15 cellular contexts compared by ENCODE assay signal in the genomic region with DNA sequence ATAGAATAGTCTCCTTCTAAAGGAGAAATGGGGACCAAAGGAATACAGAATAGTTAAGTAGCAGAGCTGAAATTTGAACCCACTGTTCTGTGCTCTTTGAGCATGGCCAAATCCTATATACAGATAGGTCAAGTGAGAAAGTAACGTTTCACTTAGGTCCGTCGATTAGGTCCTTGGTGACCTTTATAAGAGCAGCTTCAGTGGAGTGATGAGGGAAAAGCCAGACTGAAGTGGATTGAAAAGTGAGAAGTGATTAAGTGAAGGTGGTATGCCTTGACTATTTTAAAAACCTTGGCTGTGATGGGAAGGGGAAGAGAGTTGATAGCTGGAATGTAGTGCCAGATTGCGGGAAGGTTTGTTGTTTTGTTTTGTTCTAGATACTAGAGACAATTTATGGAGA. TPM values are rescaled to one million over a fixed set of nuclear protein-coding genes. Genes with fewer than 3 reads are reported as not detected.
DNase-seq lines count a peak whose midpoint lies in the region; ATAC-seq and TF ChIP-seq lines count a peak whose summit lies in the region.
"Had no signal": no experiment of that assay in that cellular context is flagged by ENCODE, and none has a peak within 500 bp of the region (broad histone marks: within the 10 kb centered on the region; RNA-seq: fewer than 3 reads in every experiment).

No MANE protein-coding gene starts in this region.

- no peaks in the 10 kb centered on the region for H3K27me3 Mint-ChIP-seq in WTC11 (ENCODE audit: low read depth)
- no peaks in the 10 kb centered on the region for H3K27me3 Mint-ChIP-seq in chondrocyte (ENCODE audit: low read depth)

- DNase-seq in WTC11 (ENCODE audit: low spot score) (no peak), chondrocyte (ENCODE audit: low spot score) (no peak), left ventricle myocardium inferior (no peak), dorsolateral prefrontal cortex (no peak), ACHN (no peak)
- no peak for DNase-seq in stimulated activated effector memory CD8-positive, alpha-beta T cell treated with anti-CD3 and anti-CD28 coated beads, Interleukin-12 subunit alpha, Interleukin-12 subunit beta, amount 100 ng/mL, for 72 hours (ENCODE audit: low spot score in 2 of 2)
- DNase-seq: CD8-positive, alpha-beta T cell; COR-L47; DND-41; GDM1; HFFc6 had no signal

- TF ChIP-seq CTCF in WTC11 (IDR thresholded peaks at IDR 0.05) (no peak), chondrocyte (IDR thresholded peaks at IDR 0.05) (no peak), left ventricle myocardium inferior (IDR thresholded peaks at IDR 0.05; ENCODE audit: borderline replicate concordance) (no peak), dorsolateral prefrontal cortex (IDR thresholded peaks at IDR 0.05 in 54 of 56, conservative IDR thresholded peaks at IDR 0.05 in 2 of 56; ENCODE audit: low read depth in 1 of 56, partially characterized antibody in 56 of 56) (no peak)

- ATAC-seq in WTC11, result no peak
- no peak for ATAC-seq in stimulated activated effector memory CD8-positive, alpha-beta T cell treated with anti-CD3 and anti-CD28 coated beads, Interleukin-12 subunit alpha, Interleukin-12 subunit beta, amount 100 ng/mL, for 72 hours
- ATAC-seq: A549; CD8-positive, alpha-beta T cell; HepG2 had no signal

- peak overlapping the region; percentile 6; the same call in 1 of the 2 replicates for H3K27ac Mint-ChIP-seq in WTC11
- peak overlapping the region; percentile 46 for H3K27ac Mint-ChIP-seq in chondrocyte (ENCODE audit: unreplicated experiment)
- H3K27ac Mint-ChIP-seq in stimulated activated effector memory CD8-positive, alpha-beta T cell treated with anti-CD3 and anti-CD28 coated beads, Interleukin-12 subunit alpha, Interleukin-12 subunit beta, amount 100 ng/mL, for 72 hours, result peak overlapping the region; percentile 16
- H3K27ac Mint-ChIP-seq: CD8-positive, alpha-beta T cell had no signal

- H3K27me3 ChIP-seq in left ventricle myocardium inferior (ENCODE audit: low read depth) (no peaks in the 10 kb centered on the region), dorsolateral prefrontal cortex (no peaks in the 10 kb centered on the region)

- POLR2A ChIA-PET in WTC11 (lab: Charles Lee), result interaction anchor here (0.7 kb wide), 1 partner anchor 39 kb away, joined by 3 read pairs; no protein-coding TSS in a partner anchor

- H3K4me3 ChIP-seq in left ventricle myocardium inferior (no peak overlapping the region), dorsolateral prefrontal cortex (no peak overlapping the region)
- H3K4me3 ChIP-seq: A549, HAP-1 had no signal

- no peaks in the 10 kb centered on the region for H3K9me3 Mint-ChIP-seq in WTC11
- H3K9me3 Mint-ChIP-seq in chondrocyte (ENCODE audit: low read depth), result no peaks in the 10 kb centered on the region
- no peaks in the 10 kb centered on the region for H3K9me3 Mint-ChIP-seq in stimulated activated effector memory CD8-positive, alpha-beta T cell treated with anti-CD3 and anti-CD28 coated beads, Interleukin-12 subunit alpha, Interleukin-12 subunit beta, amount 100 ng/mL, for 72 hours
- H3K9me3 Mint-ChIP-seq: CD14-positive monocyte; CD8-positive, alpha-beta T cell; HFFc6 had no signal

- peaks cover 100% of the 10 kb centered on the region for H3K36me3 ChIP-seq in left ventricle myocardium inferior

- H3K27ac ChIP-seq in left ventricle myocardium inferior (replicated peaks), result peak overlapping the region; percentile 50
- no peak overlapping the region for H3K27ac ChIP-seq in dorsolateral prefrontal cortex
- H3K27ac ChIP-seq: A549 had no signal

- CTCF ChIA-PET in WTC11 (lab: Charles Lee), result no interaction called here

- no peaks in the 10 kb centered on the region; the same call in 1 of the 2 replicates for H3K4me1 Mint-ChIP-seq in WTC11
- H3K4me1 Mint-ChIP-seq in chondrocyte (ENCODE audit: low read depth), result peaks cover 6% of the 10 kb centered on the region
- peaks cover 6% of the 10 kb centered on the region for H3K4me1 Mint-ChIP-seq in stimulated activated effector memory CD8-positive, alpha-beta T cell treated with anti-CD3 and anti-CD28 coated beads, Interleukin-12 subunit alpha, Interleukin-12 subunit beta, amount 100 ng/mL, for 72 hours
- H3K4me1 Mint-ChIP-seq: CD14-positive monocyte had no signal

- H3K4me1 ChIP-seq in left ventricle myocardium inferior, result peaks cover 50% of the 10 kb centered on the region
- H3K4me1 ChIP-seq: A549, HAP-1 had no signal

- peaks cover 62% of the 10 kb centered on the region for H3K36me3 Mint-ChIP-seq in WTC11
- H3K36me3 Mint-ChIP-seq in chondrocyte (ENCODE audit: low read depth), result peaks cover 45% of the 10 kb centered on the region
- peaks cover 99% of the 10 kb centered on the region for H3K36me3 Mint-ChIP-seq in stimulated activated effector memory CD8-positive, alpha-beta T cell treated with anti-CD3 and anti-CD28 coated beads, Interleukin-12 subunit alpha, Interleukin-12 subunit beta, amount 100 ng/mL, for 72 hours

- intact Hi-C loops in left ventricle myocardium inferior (cut with micrococcal nuclease) (no loop called here), dorsolateral prefrontal cortex (cut with DNase I) (no loop called here)

- no peak overlapping the region for H3K4me3 Mint-ChIP-seq in WTC11
- no peak overlapping the region for H3K4me3 Mint-ChIP-seq in chondrocyte (ENCODE audit: unreplicated experiment)
- H3K4me3 Mint-ChIP-seq in stimulated activated effector memory CD8-positive, alpha-beta T cell treated with anti-CD3 and anti-CD28 coated beads, Interleukin-12 subunit alpha, Interleukin-12 subunit beta, amount 100 ng/mL, for 72 hours, result no peak overlapping the region
- H3K4me3 Mint-ChIP-seq: CD14-positive monocyte; CD8-positive, alpha-beta T cell; HFFc6 had no signal

- in situ Hi-C loops in ACHN (cut with HindIII; ENCODE audit: low pct_ligation_motif_present, low pct_unique_long_range_greater_than_20kb, low sequenced_read_pairs), result no loop called here

- no peaks in the 10 kb centered on the region for H3K9me3 ChIP-seq in left ventricle myocardium inferior (replicated peaks)
- H3K9me3 ChIP-seq: A549, HAP-1 had no signal

TF ChIP-seq in WTC11, 78 proteins besides CTCF, POLR2A, EP300 and RAD21:
- TF ChIP-seq EMX1 (CRISPR knock-in tag; IDR thresholded peaks at IDR 0.05) (no peak), ZNF138 (CRISPR knock-in tag; conservative IDR thresholded peaks at IDR 0.05) (no peak), KAT7 (CRISPR knock-in tag; IDR thresholded peaks at IDR 0.05; ENCODE audit: borderline replicate concordance) (no peak)
- TF ChIP-seq, protein P1, sequence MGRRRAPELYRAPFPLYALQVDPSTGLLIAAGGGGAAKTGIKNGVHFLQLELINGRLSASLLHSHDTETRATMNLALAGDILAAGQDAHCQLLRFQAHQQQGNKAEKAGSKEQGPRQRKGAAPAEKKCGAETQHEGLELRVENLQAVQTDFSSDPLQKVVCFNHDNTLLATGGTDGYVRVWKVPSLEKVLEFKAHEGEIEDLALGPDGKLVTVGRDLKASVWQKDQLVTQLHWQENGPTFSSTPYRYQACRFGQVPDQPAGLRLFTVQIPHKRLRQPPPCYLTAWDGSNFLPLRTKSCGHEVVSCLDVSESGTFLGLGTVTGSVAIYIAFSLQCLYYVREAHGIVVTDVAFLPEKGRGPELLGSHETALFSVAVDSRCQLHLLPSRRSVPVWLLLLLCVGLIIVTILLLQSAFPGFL (CRISPR knock-in tag; IDR thresholded peaks at IDR 0.05; ENCODE audit: borderline replicate concordance), result no peak
- TF ChIP-seq, protein P2, sequence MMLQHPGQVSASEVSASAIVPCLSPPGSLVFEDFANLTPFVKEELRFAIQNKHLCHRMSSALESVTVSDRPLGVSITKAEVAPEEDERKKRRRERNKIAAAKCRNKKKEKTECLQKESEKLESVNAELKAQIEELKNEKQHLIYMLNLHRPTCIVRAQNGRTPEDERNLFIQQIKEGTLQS (CRISPR knock-in tag; conservative IDR thresholded peaks at IDR 0.05), result no peak
- TF ChIP-seq, protein P3, sequence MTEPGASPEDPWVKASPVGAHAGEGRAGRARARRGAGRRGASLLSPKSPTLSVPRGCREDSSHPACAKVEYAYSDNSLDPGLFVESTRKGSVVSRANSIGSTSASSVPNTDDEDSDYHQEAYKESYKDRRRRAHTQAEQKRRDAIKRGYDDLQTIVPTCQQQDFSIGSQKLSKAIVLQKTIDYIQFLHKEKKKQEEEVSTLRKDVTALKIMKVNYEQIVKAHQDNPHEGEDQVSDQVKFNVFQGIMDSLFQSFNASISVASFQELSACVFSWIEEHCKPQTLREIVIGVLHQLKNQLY (CRISPR knock-in tag; IDR thresholded peaks at IDR 0.05), result no peak

RNA-seq across cellular contexts. Expression of a gene that starts 10.6 kb away (rescaled TPM):
- total RNA-seq in WTC11 (2021), result 0.96 to 1.1 TPM (median 1.1 TPM) in 3 replicates
- 1.5 to 4.0 TPM (median 3.3 TPM) in 3 replicates for total RNA-seq in chondrocyte
- 3.5 TPM for total RNA-seq in left ventricle myocardium inferior
- total RNA-seq in dorsolateral prefrontal cortex, result 10 to 100 TPM in 9 of 120 experiments, 1 to 10 TPM in 111; 1.6 to 18.2 (median 5.1) TPM

RNA-seq across cellular contexts. Expression of a gene that starts 19.9 kb away (rescaled TPM):
- total RNA-seq in WTC11 (2021) (30.5 to 37.9 TPM (median 31.2 TPM) in 3 replicates), chondrocyte (69.2 to 108 TPM (median 106 TPM) in 3 replicates), left ventricle myocardium inferior (24.6 TPM), dorsolateral prefrontal cortex (100 to 1,000 TPM in 4 of 120 experiments, 10 to 100 TPM in 116; 39.0 to 110 (median 58.1) TPM)
